Comparison of ENCODE assay signal across 8 cellular contexts in the genomic region with DNA sequence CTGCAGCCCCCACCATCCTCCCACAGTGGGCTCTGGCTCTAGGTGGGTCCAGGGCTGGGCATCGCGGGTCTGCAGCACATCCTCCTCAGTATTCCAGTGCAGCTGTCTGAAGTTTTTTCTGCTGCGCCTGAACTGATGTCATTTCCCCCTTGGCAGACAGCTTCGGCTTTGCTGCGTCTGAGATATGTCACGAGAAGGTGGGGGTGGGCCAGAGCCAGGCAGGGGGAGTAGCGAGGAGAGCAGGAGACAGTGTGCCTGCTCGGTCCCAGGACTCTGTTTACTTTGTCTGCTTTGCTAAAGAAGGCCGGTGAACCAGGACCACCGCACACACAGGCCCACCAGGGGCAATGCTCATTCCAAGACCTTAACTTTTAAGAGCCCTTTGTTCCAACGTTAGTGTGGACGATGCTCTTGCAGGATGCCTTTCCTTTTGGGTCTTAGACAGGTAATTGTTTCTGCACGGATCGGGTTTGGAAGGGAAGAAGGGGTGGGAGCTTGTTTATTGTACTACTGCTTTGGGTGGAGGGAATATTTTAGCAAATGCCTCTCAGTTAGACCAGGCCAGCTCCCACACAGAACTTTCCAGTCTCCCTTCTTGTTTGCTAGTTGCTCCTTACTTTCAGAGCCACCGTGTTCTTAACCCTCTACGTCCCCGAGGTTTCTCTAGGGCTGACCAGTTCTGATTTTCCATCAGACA. TPM values are rescaled to one million over a fixed set of nuclear protein-coding genes. Genes with fewer than 3 reads are reported as not detected.
DNase-seq lines count a peak whose midpoint lies in the region; ATAC-seq and TF ChIP-seq lines count a peak whose summit lies in the region.

No MANE protein-coding gene starts in this region.

- TF ChIP-seq CTCF in HFF-Myc (IDR thresholded peaks at IDR 0.05; ENCODE audit: low read depth, low read length, missing control alignments) (no peak), foreskin fibroblast (IDR thresholded peaks at IDR 0.05; ENCODE audit: low read depth, low read length) (no peak), nephron progenitor cell (IDR thresholded peaks at IDR 0.05) (no peak)
- no peak for TF ChIP-seq CTCF in activated CD8-positive, alpha-beta T cell treated with anti-CD3 and anti-CD28 coated beads for 36 hours (IDR thresholded peaks at IDR 0.05)

- DNase-seq in HFF-Myc (ENCODE audit: extremely low read depth, low read depth) (no peak), foreskin fibroblast (peak; percentile 54 to 77), nephron progenitor cell (peak; percentile 51), NOMO-1 treated with DMSO at 0.1 percent for 48 hours (lab: John Stamatoyannopoulos, UW; ENCODE audit: unreplicated experiment) (no peak), GM19238 (ENCODE audit: insufficient read length, low spot score) (no peak)
- DNase-seq in activated CD8-positive, alpha-beta T cell treated with anti-CD3 and anti-CD28 coated beads for 36 hours = peak; percentile 56

- peak; percentile 67 for ATAC-seq in activated CD8-positive, alpha-beta T cell treated with anti-CD3 and anti-CD28 coated beads for 36 hours
- ATAC-seq in HG02623 (IDR thresholded peaks at IDR 0.05; ENCODE audit: unreplicated experiment) (no peak), GM19328 (IDR thresholded peaks at IDR 0.05; ENCODE audit: unreplicated experiment) (no peak)

- CTCF ChIA-PET in activated CD8-positive, alpha-beta T cell treated with anti-CD3 and anti-CD28 coated beads for 36 hours (lab: Charles Lee) = interaction anchor here (0.9 to 3.2 kb wide), 6 partner anchors 9 to 46 kb away, joined by 3 to 13 read pairs (median 4); no protein-coding TSS in a partner anchor

- peaks cover 63% of the 10 kb centered on the region for H3K4me1 Mint-ChIP-seq in activated CD8-positive, alpha-beta T cell treated with anti-CD3 and anti-CD28 coated beads for 36 hours (ENCODE audit: low read depth)
- H3K4me1 Mint-ChIP-seq in nephron progenitor cell = peaks cover 91% of the 10 kb centered on the region

- no peaks in the 10 kb centered on the region for H3K27me3 Mint-ChIP-seq in activated CD8-positive, alpha-beta T cell treated with anti-CD3 and anti-CD28 coated beads for 36 hours
- no peaks in the 10 kb centered on the region for H3K27me3 Mint-ChIP-seq in nephron progenitor cell (ENCODE audit: low read depth, poor library complexity)

- POLR2A ChIA-PET in activated CD8-positive, alpha-beta T cell treated with anti-CD3 and anti-CD28 coated beads for 36 hours (lab: Charles Lee) = interaction anchor here (1.1 to 1.8 kb wide), 5 partner anchors 11 to 416 kb away, joined by 3 to 5 read pairs (median 4); no protein-coding TSS in a partner anchor

- H3K36me3 Mint-ChIP-seq in activated CD8-positive, alpha-beta T cell treated with anti-CD3 and anti-CD28 coated beads for 36 hours (ENCODE audit: low read depth) = peaks cover 13% of the 10 kb centered on the region
- H3K36me3 Mint-ChIP-seq in nephron progenitor cell (ENCODE audit: low read depth) = no peaks in the 10 kb centered on the region

- H3K9me3 Mint-ChIP-seq in activated CD8-positive, alpha-beta T cell treated with anti-CD3 and anti-CD28 coated beads for 36 hours = no peaks in the 10 kb centered on the region
- no peaks in the 10 kb centered on the region for H3K9me3 Mint-ChIP-seq in nephron progenitor cell

- intact Hi-C loops in activated CD8-positive, alpha-beta T cell treated with anti-CD3 and anti-CD28 coated beads for 36 hours (cut with micrococcal nuclease) = no loop called here

- H3K27ac Mint-ChIP-seq in activated CD8-positive, alpha-beta T cell treated with anti-CD3 and anti-CD28 coated beads for 36 hours = peak overlapping the region; percentile 2
- H3K27ac Mint-ChIP-seq in nephron progenitor cell = peak overlapping the region; percentile 99

- H3K4me3 ChIP-seq in HFF-Myc (replicated peaks; ENCODE audit: low read depth, low read length) (peak overlapping the region; percentile 35), foreskin fibroblast (ENCODE audit: low read depth in 1 of 2, low read length in 2 of 2) (peak overlapping the region; percentile 18 to 26)

- peak overlapping the region; percentile 5 for H3K4me3 Mint-ChIP-seq in activated CD8-positive, alpha-beta T cell treated with anti-CD3 and anti-CD28 coated beads for 36 hours
- H3K4me3 Mint-ChIP-seq in nephron progenitor cell = peak overlapping the region; percentile 81

RNA-seq across cellular contexts. Expression of a gene that starts 32.4 kb away (rescaled TPM):
- 10 to 100 TPM; 11.4 to 12.7 TPM for total RNA-seq in activated CD8-positive, alpha-beta T cell treated with anti-CD3 and anti-CD28 coated beads for 36 hours

Comparison
In these comparisons a context has a peak if more than half of its experiments do, and no peak if none do; other contexts are left out.
1. DNase-seq: peak in activated CD8-positive, alpha-beta T cell treated with anti-CD3 and anti-CD28 coated beads for 36 hours (single experiment), foreskin fibroblast (2 of 2) and nephron progenitor cell (single experiment); none in HFF-Myc (single experiment), NOMO-1 treated with DMSO at 0.1 percent for 48 hours (single experiment) and GM19238 (single experiment).